Comparison of ENCODE assay signal across 16 cellular contexts in the genomic region with DNA sequence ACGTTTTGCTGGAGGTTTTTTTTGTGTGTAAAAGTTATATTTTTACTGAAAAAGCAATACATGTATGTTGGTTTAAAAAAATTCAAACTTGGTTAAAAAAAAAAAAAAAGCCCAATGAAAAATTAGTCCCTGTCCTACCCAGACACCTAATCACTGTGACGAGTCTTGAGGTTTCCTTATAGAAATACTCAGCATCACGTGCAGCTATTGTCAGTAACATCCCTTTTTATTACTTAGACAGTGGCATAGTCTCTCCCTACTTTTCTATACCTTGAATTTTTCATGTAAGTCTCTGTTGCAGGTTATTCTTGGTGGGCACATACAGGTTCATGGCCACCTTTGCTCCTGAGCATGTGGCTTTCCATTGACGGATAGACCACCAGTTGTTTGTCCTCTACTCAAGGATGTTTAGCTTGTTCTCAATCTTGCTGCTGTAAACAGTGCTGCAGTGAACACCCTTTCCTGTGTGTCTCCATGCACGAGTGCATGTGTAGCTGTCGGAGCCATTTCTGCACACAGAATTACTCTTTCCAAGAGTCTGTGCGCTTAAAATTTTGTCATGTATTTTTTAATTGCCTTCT.
DNase-seq lines count a peak whose midpoint lies in the region; ATAC-seq and TF ChIP-seq lines count a peak whose summit lies in the region.
"Had no signal": no experiment of that assay in that cellular context is flagged by ENCODE, and none has a peak within 500 bp of the region (broad histone marks: within the 10 kb centered on the region; RNA-seq: fewer than 3 reads in every experiment).

No MANE protein-coding gene starts in this region.

- H3K27ac Mint-ChIP-seq in Caco-2 (ENCODE audit: unreplicated experiment) (peak overlapping the region; percentile 60), progenitor cell of endocrine pancreas (peak overlapping the region; percentile 93), endothelial cell (ENCODE audit: unreplicated experiment) (no peak overlapping the region)
- H3K27ac Mint-ChIP-seq: activated T-cell treated with anti-CD3 and anti-CD28 coated beads, Interleukin-2, amount 50 U/mL, for 72 hours had no signal

- no TSS peak for BruUV-seq in Caco-2 (replicated peaks; lab: Mats Ljungman, UMichigan)

- H3K4me3 ChIP-seq in Caco-2 (ENCODE audit: low read depth, low read length) (no peak overlapping the region), body of pancreas (no peak overlapping the region)
- H3K4me3 ChIP-seq: mucosa of descending colon had no signal

- no peaks in the 10 kb centered on the region for H3K9me3 Mint-ChIP-seq in Caco-2 (ENCODE audit: unreplicated experiment)
- no peaks in the 10 kb centered on the region for H3K9me3 Mint-ChIP-seq in progenitor cell of endocrine pancreas (ENCODE audit: low read depth)
- H3K9me3 Mint-ChIP-seq in endothelial cell (ENCODE audit: unreplicated experiment), result no peaks in the 10 kb centered on the region
- H3K9me3 Mint-ChIP-seq: activated T-cell treated with anti-CD3 and anti-CD28 coated beads, Interleukin-2, amount 50 U/mL, for 72 hours had no signal

- H3K27me3 ChIP-seq in Caco-2 (replicated peaks; ENCODE audit: control insufficient read depth, insufficient read depth, low read length) (no peaks in the 10 kb centered on the region), body of pancreas (no peaks in the 10 kb centered on the region)

- H3K4me1 Mint-ChIP-seq in Caco-2 (ENCODE audit: low read depth, unreplicated experiment), result peaks cover 54% of the 10 kb centered on the region
- peaks cover 68% of the 10 kb centered on the region for H3K4me1 Mint-ChIP-seq in progenitor cell of endocrine pancreas (ENCODE audit: low read depth)
- H3K4me1 Mint-ChIP-seq in endothelial cell (ENCODE audit: unreplicated experiment), result peaks cover 82% of the 10 kb centered on the region

- intact Hi-C loops in Caco-2 (cut with micrococcal nuclease; ENCODE audit: unreplicated experiment), result no loop called here
- intact Hi-C loops in body of pancreas (cut with DNase I), result no loop called here

- H3K4me1 ChIP-seq in Caco-2 (peaks cover 53% of the 10 kb centered on the region), body of pancreas (peaks cover 98% of the 10 kb centered on the region)

- DNase-seq in Caco-2 (no peak), NCI-H146 treated with DMSO at 0.1 percent for 48 hours (lab: John Stamatoyannopoulos, UW; ENCODE audit: unreplicated experiment) (peak; percentile 53), body of pancreas (no peak), progenitor cell of endocrine pancreas (ENCODE audit: low spot score, unreplicated experiment) (no peak), GDM1 (lab: John Stamatoyannopoulos, UW) (no peak), endothelial cell (ENCODE audit: low spot score) (no peak), AG20443 (ENCODE audit: low spot score) (no peak), NCI-H2107 (lab: John Stamatoyannopoulos, UW) (no peak)
- DNase-seq: activated CD4-positive, CD25-positive, alpha-beta regulatory T cell; activated T-cell treated with anti-CD3 and anti-CD28 coated beads, Interleukin-2, amount 50 U/mL, for 72 hours; amygdala; Calu3; foreskin fibroblast; substantia nigra had no signal

- H3K36me3 ChIP-seq in Caco-2 (ENCODE audit: control insufficient read depth, insufficient read depth, low read length) (peaks cover 2% of the 10 kb centered on the region; the same call in 1 of the 2 replicates), body of pancreas (replicated peaks in 1 of 2; ENCODE audit: insufficient read depth in 1 of 2, low read depth in 2 of 2) (no peaks in the 10 kb centered on the region)

- H3K27me3 Mint-ChIP-seq in Caco-2 (ENCODE audit: insufficient read depth, unreplicated experiment) (no peaks in the 10 kb centered on the region), progenitor cell of endocrine pancreas (no peaks in the 10 kb centered on the region), endothelial cell (ENCODE audit: unreplicated experiment) (peaks cover 10% of the 10 kb centered on the region)

- no peak for TF ChIP-seq CTCF in Caco-2 (IDR thresholded peaks at IDR 0.05; ENCODE audit: insufficient read depth in 1 of 2, low read depth in 1 of 2, low read length in 1 of 2, severe bottlenecking in 1 of 2, unreplicated experiment in 1 of 2)
- no peak for TF ChIP-seq CTCF in body of pancreas (IDR thresholded peaks at IDR 0.05)
- TF ChIP-seq CTCF in progenitor cell of endocrine pancreas (IDR thresholded peaks at IDR 0.05; ENCODE audit: unreplicated experiment), result no peak
- no peak for TF ChIP-seq CTCF in endothelial cell (IDR thresholded peaks at IDR 0.05; ENCODE audit: unreplicated experiment)

- TF ChIP-seq POLR2A in body of pancreas (IDR thresholded peaks at IDR 0.05), result no peak

- POLR2A ChIA-PET in Caco-2 (lab: Charles Lee), result no interaction called here

- WGBS in body of pancreas, 2 donors, result 34 to 41% methylated on average over 7 of the region's 7 CpGs

- peak overlapping the region; percentile 60 to 94 (median 94) for H3K27ac ChIP-seq in body of pancreas

- CTCF ChIA-PET in Caco-2 (lab: Charles Lee), result interaction anchor here (1.2 kb wide), 1 partner anchor 18 kb away, joined by 3 read pairs; no protein-coding TSS in a partner anchor

- ATAC-seq in body of pancreas, result no peak
- ATAC-seq: activated T-cell treated with anti-CD3 and anti-CD28 coated beads, Interleukin-2, amount 50 U/mL, for 72 hours; mucosa of descending colon; right cardiac atrium had no signal

- H3K4me3 Mint-ChIP-seq in Caco-2 (ENCODE audit: unreplicated experiment) (no peak overlapping the region), progenitor cell of endocrine pancreas (ENCODE audit: low read depth) (peak overlapping the region; percentile 47), endothelial cell (ENCODE audit: unreplicated experiment) (no peak overlapping the region)
- H3K4me3 Mint-ChIP-seq: activated T-cell treated with anti-CD3 and anti-CD28 coated beads, Interleukin-2, amount 50 U/mL, for 72 hours had no signal

- H3K36me3 Mint-ChIP-seq in Caco-2 (ENCODE audit: insufficient read depth, unreplicated experiment) (peaks cover 46% of the 10 kb centered on the region), progenitor cell of endocrine pancreas (ENCODE audit: insufficient read depth) (peaks cover 4% of the 10 kb centered on the region), endothelial cell (ENCODE audit: low read depth, unreplicated experiment) (peaks cover 20% of the 10 kb centered on the region)

- H3K9me3 ChIP-seq in Caco-2 (no peaks in the 10 kb centered on the region), body of pancreas (no peaks in the 10 kb centered on the region)
- H3K9me3 ChIP-seq: mucosa of descending colon had no signal
